In genomic region chr6:43053545-43054205, GRCh38 we compare ENCODE assay signal across 8 cellular contexts.
DNase-seq lines count a peak whose midpoint lies in the region; ATAC-seq and TF ChIP-seq lines count a peak whose summit lies in the region.

TSS of gene CUL7 (minus strand) at chr6:43053851. CDS start at chr6:43052788, 1,063 bp downstream.

- ATAC-seq in GM19023 (IDR thresholded peaks at IDR 0.05; ENCODE audit: unreplicated experiment): peak; percentile 90
- ATAC-seq in HG03280 (IDR thresholded peaks at IDR 0.05; ENCODE audit: unreplicated experiment): peak; percentile 68

- no peak for TF ChIP-seq CTCF in AG09309 (IDR thresholded peaks at IDR 0.05; ENCODE audit: control insufficient read depth, insufficient read depth, low read depth, low read length, missing control alignments)

- DNase-seq in AG09309 (ENCODE audit: low read depth): peak; percentile 70
- peak; percentile 93 to 95 for DNase-seq in NCI-H446 (lab: John Stamatoyannopoulos, UW)
- peak; percentile 76 to 88 (median 82) for DNase-seq in activated CD4-positive, CD25-positive, alpha-beta regulatory T cell (lab: John Stamatoyannopoulos, UW)
- peak; percentile 89 for DNase-seq in central memory CD4-positive, alpha-beta T cell
- DNase-seq in iris pigment epithelial cell (ENCODE audit: low read depth): peak; percentile 92
- DNase-seq in stimulated activated CD4-positive, alpha-beta T cell treated with anti-CD3 and anti-CD28 coated beads, Interleukin-12 subunit alpha, Interleukin-12 subunit beta, amount 100 ng/mL, for 24 hours (ENCODE audit: low read depth in 2 of 2): peak; percentile 85 to 87

- H3K4me3 ChIP-seq in AG09309 (ENCODE audit: control insufficient read depth, low read depth, low read length): peak within 1 kb of the TSS; percentile 70

Comparison
In these comparisons a context has a peak if more than half of its experiments do, and no peak if none do; other contexts are left out.
1. Peak in every context shown above with its lines: DNase-seq, ATAC-seq and H3K4me3 ChIP-seq.